1 cellular context compared by ENCODE assay signal in the genomic region with DNA sequence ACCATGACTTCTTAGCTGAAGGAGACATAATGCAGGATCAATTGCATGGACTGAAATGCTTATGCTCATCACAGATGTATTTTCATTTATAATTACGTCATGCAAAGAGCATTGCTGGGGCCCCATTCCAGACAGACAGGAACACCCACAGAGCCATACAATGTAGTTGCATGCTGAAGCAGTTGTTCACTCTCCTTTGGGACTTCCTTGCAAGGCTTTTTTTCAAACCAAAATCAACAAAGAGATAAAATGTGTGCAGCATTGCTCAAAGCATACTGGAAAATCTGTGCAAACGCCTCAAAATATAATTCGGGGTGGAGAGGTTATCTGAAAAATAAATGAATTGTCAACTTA.
TF ChIP-seq lines count a peak whose summit lies in the region.

No MANE protein-coding gene starts in this region.

TF ChIP-seq in H1, 55 proteins besides CTCF, POLR2A, EP300 and RAD21 (continued from another document):
- no peak for TF ChIP-seq MAFK (IDR thresholded peaks at IDR 0.05; ENCODE audit: low read depth, low read length)
